8 cellular contexts compared by ENCODE assay signal in the genomic region with DNA sequence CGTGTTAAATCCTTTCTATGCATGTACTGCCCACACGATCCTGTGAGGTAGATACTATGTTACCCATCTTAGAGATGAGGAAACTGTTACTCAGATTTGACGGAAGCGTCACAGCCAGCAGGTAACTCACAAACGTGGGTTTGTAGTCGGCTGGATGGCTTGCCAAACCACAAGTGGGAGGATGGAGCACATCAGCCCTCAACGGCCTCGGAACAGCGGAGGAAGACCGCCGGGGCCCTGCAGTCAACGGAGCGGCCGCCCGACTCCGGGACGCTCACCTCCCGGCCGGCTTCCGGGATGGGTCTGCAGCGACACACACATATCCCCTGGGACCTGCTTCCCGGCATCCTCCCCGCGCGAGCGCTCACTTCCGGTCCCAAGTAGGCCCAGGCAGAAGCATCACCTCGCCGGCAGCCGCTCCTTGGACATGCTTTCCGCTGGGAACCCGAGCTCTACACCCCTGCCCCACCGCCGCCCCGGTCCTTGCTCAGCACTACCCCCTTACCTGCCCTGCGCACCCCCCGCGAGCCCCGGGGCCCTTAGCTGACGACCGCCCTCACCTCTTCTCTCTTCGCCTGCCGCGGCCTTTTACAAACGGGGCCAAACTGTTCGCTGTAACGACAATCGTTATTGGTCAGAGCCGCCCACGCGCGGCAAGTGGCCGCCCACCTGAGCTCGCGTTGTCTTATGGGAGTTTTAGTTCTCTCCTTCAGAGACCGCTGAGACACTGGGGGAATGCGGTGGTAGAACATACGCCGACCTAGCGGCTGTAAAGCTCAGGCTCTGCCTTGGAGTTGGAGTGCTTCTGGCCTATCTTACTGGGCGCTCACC. TPM values are rescaled to one million over a fixed set of nuclear protein-coding genes. Genes with fewer than 3 reads are reported as not detected.
DNase-seq lines count a peak whose midpoint lies in the region; ATAC-seq and TF ChIP-seq lines count a peak whose summit lies in the region.

A gene (minus strand): TSS at position 607 of the 831 bp plus-strand sequence. CDS start 9,034 bp downstream, outside the sequence.

- peak; percentile 99 for DNase-seq in GM12865 (ENCODE audit: low read depth)
- peak; percentile 82 for DNase-seq in NCI-H128 (lab: John Stamatoyannopoulos, UW; ENCODE audit: unreplicated experiment)
- DNase-seq in activated naive CD8-positive, alpha-beta T cell treated with anti-CD3 and anti-CD28 coated beads, Interleukin-2, amount 10 ng/mL, durations not matched to agents 7 days and 5 days, result peak; percentile 93
- peak; percentile 93 to 99 (median 96) for DNase-seq in head of caudate nucleus
- DNase-seq in ovary, result peak; percentile 95 to 97 (median 96)
- DNase-seq in thyroid gland, result peak; percentile 97

- H3K9me3 ChIP-seq in SU-DHL-6 (ENCODE audit: insufficient read depth, low read length) (no peaks in the 10 kb centered on the region), ovary (no peaks in the 10 kb centered on the region), thyroid gland (no peaks in the 10 kb centered on the region)

- 0 to 1% (median 1%) methylated on average over 57 to 61 of the region's 61 CpGs for WGBS in ovary, 3 donors
- 0 to 1% methylated on average over 33 to 41 of the region's 61 CpGs for WGBS in thyroid gland, 2 donors

- POLR2A ChIA-PET in activated naive CD8-positive, alpha-beta T cell treated with anti-CD3 and anti-CD28 coated beads, Interleukin-2, amount 10 ng/mL, durations not matched to agents 7 days and 5 days (lab: Charles Lee), result interaction anchor here (0.6 to 2.4 kb wide), 24 partner anchors 9 to 297 kb away, joined by 3 to 29 read pairs (median 4); a partner anchor contains a TSS

- no peaks in the 10 kb centered on the region for H3K9me2 ChIP-seq in SU-DHL-6 (replicated peaks; ENCODE audit: insufficient read depth, low read length)

- peaks cover 14% of the 10 kb centered on the region for H3K4me1 Mint-ChIP-seq in activated naive CD8-positive, alpha-beta T cell treated with anti-CD3 and anti-CD28 coated beads, Interleukin-2, amount 10 ng/mL, durations not matched to agents 7 days and 5 days

- peak; percentile 86 for ATAC-seq in HG02678 (IDR thresholded peaks at IDR 0.05; ENCODE audit: unreplicated experiment)
- peak; percentile 85 for ATAC-seq in activated naive CD8-positive, alpha-beta T cell treated with anti-CD3 and anti-CD28 coated beads, Interleukin-2, amount 10 ng/mL, durations not matched to agents 7 days and 5 days (ENCODE audit: low read depth)

- peak; percentile 98 for TF ChIP-seq POLR2A in ovary (IDR thresholded peaks at IDR 0.05)
- TF ChIP-seq POLR2A in thyroid gland (IDR thresholded peaks at IDR 0.05), result peak; percentile 86 to 91

- H3K9me3 Mint-ChIP-seq in activated naive CD8-positive, alpha-beta T cell treated with anti-CD3 and anti-CD28 coated beads, Interleukin-2, amount 10 ng/mL, durations not matched to agents 7 days and 5 days, result no peaks in the 10 kb centered on the region

- H3K36me3 ChIP-seq in SU-DHL-6 (ENCODE audit: low read length) (no peaks in the 10 kb centered on the region), ovary (no peaks in the 10 kb centered on the region), thyroid gland (no peaks in the 10 kb centered on the region)

- H3K4me3 ChIP-seq in GM12865 (ENCODE audit: low read depth, low read length) (peak within 1 kb of the TSS; percentile 77), SU-DHL-6 (ENCODE audit: insufficient read depth, low read length, poor library complexity, severe bottlenecking) (peak within 1 kb of the TSS; percentile 78), ovary (peak within 1 kb of the TSS; percentile 88), thyroid gland (replicated peaks in 1 of 3) (peak within 1 kb of the TSS; percentile 41 to 67 (median 54))

- no peaks in the 10 kb centered on the region for H4K20me1 ChIP-seq in SU-DHL-6 (ENCODE audit: low read depth, low read length)

- H3K27ac Mint-ChIP-seq in activated naive CD8-positive, alpha-beta T cell treated with anti-CD3 and anti-CD28 coated beads, Interleukin-2, amount 10 ng/mL, durations not matched to agents 7 days and 5 days, result peak within 1 kb of the TSS; percentile 99

- no peaks in the 10 kb centered on the region for H3K36me3 Mint-ChIP-seq in activated naive CD8-positive, alpha-beta T cell treated with anti-CD3 and anti-CD28 coated beads, Interleukin-2, amount 10 ng/mL, durations not matched to agents 7 days and 5 days

- no peaks in the 10 kb centered on the region for H3K27me3 ChIP-seq in SU-DHL-6 (ENCODE audit: low read length)
- no peaks in the 10 kb centered on the region for H3K27me3 ChIP-seq in ovary
- H3K27me3 ChIP-seq in thyroid gland, result no peaks in the 10 kb centered on the region

- no peak for TF ChIP-seq CTCF in GM12865 (IDR thresholded peaks at IDR 0.05; ENCODE audit: insufficient read depth, low read depth, low read length, missing control alignments)
- no peak for TF ChIP-seq CTCF in SU-DHL-6 (IDR thresholded peaks at IDR 0.05; ENCODE audit: insufficient read depth, low read length, poor library complexity, severe bottlenecking)
- TF ChIP-seq CTCF in ovary (IDR thresholded peaks at IDR 0.05), result peak in 2 of 3 donors; percentile 13 to 38
- TF ChIP-seq CTCF in thyroid gland (IDR thresholded peaks at IDR 0.05), result no peak

- intact Hi-C loops in head of caudate nucleus (cut with DNase I), result loop anchor here (2.0 kb wide), 1 partner anchor 58 kb away; a partner anchor contains a TSS
- intact Hi-C loops in ovary (cut with DNase I), result loop anchor here in 1 of 4 donors (5.0 kb wide), 1 partner anchor 57 kb away; a partner anchor contains a TSS
- intact Hi-C loops in thyroid gland (cut with DNase I), result loop anchor here (5.0 kb wide), 1 partner anchor 278 kb away; no protein-coding TSS in a partner anchor

- H3K4me1 ChIP-seq in ovary (ENCODE audit: insufficient read depth), result no peaks in the 10 kb centered on the region
- H3K4me1 ChIP-seq in thyroid gland, result peaks cover 0 to 4% of the 10 kb centered on the region in 2 donors

- H3K4me2 ChIP-seq in SU-DHL-6 (ENCODE audit: low read depth, low read length, poor library complexity, severe bottlenecking), result peak within 1 kb of the TSS; percentile 95

- peak within 1 kb of the TSS; percentile 87 for H3K9ac ChIP-seq in SU-DHL-6 (ENCODE audit: low read length)

- H3K27ac ChIP-seq in SU-DHL-6 (ENCODE audit: low read depth, low read length), result peak within 1 kb of the TSS; percentile 88
- peak within 1 kb of the TSS; percentile 96 for H3K27ac ChIP-seq in ovary
- peak within 1 kb of the TSS; percentile 95 to 97 (median 96) for H3K27ac ChIP-seq in thyroid gland

- H3K4me3 Mint-ChIP-seq in activated naive CD8-positive, alpha-beta T cell treated with anti-CD3 and anti-CD28 coated beads, Interleukin-2, amount 10 ng/mL, durations not matched to agents 7 days and 5 days, result peak within 1 kb of the TSS; percentile 95

- peaks cover 12% of the 10 kb centered on the region; the same call in 1 of the 2 replicates for H3F3A ChIP-seq in SU-DHL-6 (ENCODE audit: insufficient read depth)

- peak within 1 kb of the TSS; percentile 57 for H2AFZ ChIP-seq in SU-DHL-6 (ENCODE audit: low read depth, low read length, severe bottlenecking)

- peak; percentile 79 for TF ChIP-seq EP300 in ovary (IDR thresholded peaks at IDR 0.05)

- peaks cover 19% of the 10 kb centered on the region for H3K79me2 ChIP-seq in SU-DHL-6 (ENCODE audit: insufficient read depth, low read length)

- H3K27me3 Mint-ChIP-seq in activated naive CD8-positive, alpha-beta T cell treated with anti-CD3 and anti-CD28 coated beads, Interleukin-2, amount 10 ng/mL, durations not matched to agents 7 days and 5 days, result peaks cover 2% of the 10 kb centered on the region

RNA-seq across cellular contexts. Expression of the gene that starts here (rescaled TPM):
- 10 to 100 TPM; 30.9 to 33.8 TPM for total RNA-seq in activated naive CD8-positive, alpha-beta T cell treated with anti-CD3 and anti-CD28 coated beads, Interleukin-2, amount 10 ng/mL, durations not matched to agents 7 days and 5 days
- total RNA-seq in ovary (10 to 100 TPM; 13.9 to 26.1 (median 22.3) TPM), thyroid gland (10 to 100 TPM in 3 of 4 donors, 1 to 10 TPM in 1; 9.8 to 26.5 (median 18.0) TPM)
- 10 to 100 TPM in 1 of 2 donors, 1 to 10 TPM in 1; 8.3 to 16.4 TPM for polyA plus RNA-seq in ovary

Comparison
In these comparisons a context has a peak if more than half of its experiments do, and no peak if none do; other contexts are left out.
1. Peak in every context shown above with its lines: DNase-seq, ATAC-seq, H3K4me3 ChIP-seq and H3K27ac ChIP-seq.
2. CTCF ChIP-seq: peak in ovary (2 of 3); none in GM12865 (single experiment), SU-DHL-6 (single experiment) and thyroid gland (0 of 6).